In the genomic region with DNA sequence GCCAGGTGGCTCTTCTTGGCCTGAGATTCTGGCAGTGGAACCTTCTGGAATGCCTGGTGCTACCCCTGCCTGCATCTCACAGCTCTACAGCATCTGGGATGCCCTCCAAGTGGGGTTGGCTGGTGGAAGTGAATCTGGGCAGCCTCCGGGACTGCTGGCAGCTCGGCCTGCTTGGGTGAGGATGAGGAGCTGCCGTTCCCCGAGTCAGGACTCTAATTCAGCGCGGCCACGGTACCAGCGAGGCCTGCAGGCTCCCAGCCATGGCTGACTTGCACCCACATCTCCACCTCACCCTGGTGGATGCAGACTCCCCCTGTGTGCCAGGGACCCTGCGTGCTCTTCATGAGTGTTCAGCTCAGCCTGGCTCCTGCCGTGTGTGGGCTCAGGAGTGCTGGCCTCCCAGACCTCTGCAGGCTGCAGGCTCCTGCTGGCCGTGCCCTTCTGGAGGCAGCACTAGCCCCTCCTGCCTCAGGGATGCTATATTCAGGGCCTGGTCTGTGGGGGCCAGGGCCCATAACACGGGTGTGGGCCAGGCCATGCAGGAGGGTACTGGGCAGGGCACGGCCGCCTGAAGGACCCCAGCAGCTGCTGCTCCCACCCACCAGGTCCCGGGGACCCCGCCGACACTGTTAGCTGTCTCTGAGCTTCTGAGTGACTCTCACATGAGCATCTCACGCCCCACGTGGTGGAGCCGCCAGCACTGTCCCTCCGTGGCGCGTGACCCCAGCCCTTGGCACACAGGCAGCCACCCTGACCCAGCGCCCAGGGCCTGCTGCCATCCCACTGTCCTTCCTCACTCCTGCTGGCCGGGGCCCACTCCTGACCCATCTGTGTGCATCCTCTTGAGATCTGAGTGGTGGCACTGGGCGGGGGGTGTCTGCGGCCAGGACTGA, we compare ENCODE assay signal across 24 cellular contexts. TPM values are rescaled to one million over a fixed set of nuclear protein-coding genes. Genes with fewer than 3 reads are reported as not detected.
DNase-seq lines count a peak whose midpoint lies in the region; ATAC-seq, FAIRE-seq and TF ChIP-seq lines count a peak whose summit lies in the region.
"Had no signal": no experiment of that assay in that cellular context is flagged by ENCODE, and none has a peak within 500 bp of the region (broad histone marks: within the 10 kb centered on the region; RNA-seq: fewer than 3 reads in every experiment).

No MANE protein-coding gene starts in this region.

- no TSS peak for BruUV-seq in K562 (replicated peaks; lab: Mats Ljungman, UMichigan)

- H3K4me3 ChIP-seq in K562 (no peak overlapping the region), right cardiac atrium (ENCODE audit: low read length) (no peak overlapping the region), tibial nerve (no peak overlapping the region)

- no peaks in the 10 kb centered on the region for H3K79me2 ChIP-seq in K562 (ENCODE audit: control insufficient read depth, insufficient read depth, low read length)

- no peak for TF ChIP-seq EP300 in K562 (IDR thresholded peaks at IDR 0.05; ENCODE audit: low read length)
- TF ChIP-seq EP300 in tibial nerve (IDR thresholded peaks at IDR 0.05), result no peak

- DNase-seq in Right ventricle myocardium inferior (ENCODE audit: missing footprints) (peak; percentile 58), left cardiac atrium (no peak), K562 (ENCODE audit: extremely low read depth in 1 of 4, low spot score in 3 of 4) (no peak), right cardiac atrium (peak; percentile 11 to 66 (median 58)), posterior cingulate gyrus (peak in 7 of 10 donors; percentile 27 to 62 (median 40)), tibial nerve (ENCODE audit: low spot score in 2 of 2) (no peak), D341Med (ENCODE audit: low spot score) (no peak)
- DNase-seq: Calu3; DMS79; GDM1; KBM-7; NCI-H1092; NCI-H1694; NCI-H2107; NCI-H226; NCI-H69; NK-92 treated with Interleukin-12 subunit alpha and Interleukin-12 subunit beta, amount 100 ng/mL, for 24 hours had no signal

- intact Hi-C loops in Right ventricle myocardium inferior (cut with DNase I) (loop anchor here (2.0 kb wide), 2 partner anchors 155 to 271 kb away; no protein-coding TSS in a partner anchor), left cardiac atrium (cut with DNase I) (loop anchor here (2.0 to 10.0 kb wide), 4 partner anchors 157 to 370 kb away; a partner anchor contains a TSS), K562 (cut with micrococcal nuclease) (loop anchor here (2.0 to 10.0 kb wide), 3 partner anchors 155 to 367 kb away; a partner anchor contains a TSS), right cardiac atrium (cut with DNase I) (loop anchor here (2.0 to 10.0 kb wide), 5 partner anchors 223 to 367 kb away; a partner anchor contains a TSS), posterior cingulate gyrus (cut with DNase I) (loop anchor here (2.0 to 5.0 kb wide), 2 partner anchors 155 to 275 kb away; no protein-coding TSS in a partner anchor)

- no peak overlapping the region for H3K4me2 ChIP-seq in K562 (ENCODE audit: insufficient read depth, low read length)

- TF ChIP-seq POLR2A in K562 (conservative IDR thresholded peaks at IDR 0.05) (no peak), tibial nerve (IDR thresholded peaks at IDR 0.05) (no peak)

- peaks cover 28% of the 10 kb centered on the region; the same call in 2 of the 3 replicates for H3K36me3 ChIP-seq in K562 (ENCODE audit: control insufficient read depth, insufficient read depth, low read length)
- H3K36me3 ChIP-seq in tibial nerve, result peaks cover 0 to 60% (median 11%) of the 10 kb centered on the region in 3 donors

- TF ChIP-seq CTCF in K562 (IDR thresholded peaks at IDR 0.05 in 2 of 3, conservative IDR thresholded peaks at IDR 0.05 in 1 of 3; ENCODE audit: insufficient read depth in 2 of 3, low read depth in 1 of 3, low read length in 3 of 3), result no peak
- no peak for TF ChIP-seq CTCF in tibial nerve (IDR thresholded peaks at IDR 0.05)

- FAIRE-seq in K562 (lab: Jason Lieb, UNC), result no peak
- FAIRE-seq: GM12892, GM19239, HTR-8/SVneo had no signal

- peak overlapping the region in 1 of 2 experiments; percentile 9; a peak in 1 of 4 replicates for H3K9ac ChIP-seq in K562 (ENCODE audit: insufficient read depth in 1 of 2, low read depth in 2 of 2, low read length in 2 of 2)

- H2AFZ ChIP-seq in K562 (ENCODE audit: low read depth, low read length), result no peak overlapping the region

- CTCF ChIA-PET in K562 (lab: Yijun Ruan, JAX; ENCODE audit: low intra/inter-chr PET ratio), result no interaction called here

- POLR2A ChIA-PET in K562 (lab: Yijun Ruan, JAX), result interaction anchor here (0.5 to 1.1 kb wide), 3 partner anchors 11 to 88 kb away, joined by 3 read pairs; no protein-coding TSS in a partner anchor

- no peaks in the 10 kb centered on the region for H3K9me3 ChIP-seq in K562 (replicated peaks; ENCODE audit: control insufficient read depth, insufficient read depth, low read depth, low read length)
- no peaks in the 10 kb centered on the region for H3K9me3 ChIP-seq in right cardiac atrium (ENCODE audit: control insufficient read depth, low read length)
- H3K9me3 ChIP-seq in tibial nerve, result no peaks in the 10 kb centered on the region

- H4K20me1 ChIP-seq in K562 (replicated peaks; ENCODE audit: control insufficient read depth, insufficient read depth, low read length), result peaks cover 4% of the 10 kb centered on the region; the same call in 1 of the 2 replicates

- in situ Hi-C loops in K562 (cut with MboI), result no loop called here

- ATAC-seq in Right ventricle myocardium inferior (peak; percentile 49), left cardiac atrium (no peak), K562 (no peak), right cardiac atrium (no peak), HG02798 (IDR thresholded peaks at IDR 0.05; ENCODE audit: poor library complexity, unreplicated experiment) (no peak)
- ATAC-seq: HCT116 had no signal

- H3K27me3 ChIP-seq in K562 (ENCODE audit: control insufficient read depth in 2 of 2, insufficient read depth in 2 of 2, low read length in 2 of 2) (no peaks in the 10 kb centered on the region), right cardiac atrium (ENCODE audit: control insufficient read depth, insufficient read depth) (no peaks in the 10 kb centered on the region), tibial nerve (no peaks in the 10 kb centered on the region)

- H3K27ac ChIP-seq in K562 (ENCODE audit: extremely low read depth, low read depth, low read length) (no peak overlapping the region), right cardiac atrium (ENCODE audit: low read length) (no peak overlapping the region), tibial nerve (no peak overlapping the region)
- H3K27ac ChIP-seq: 22Rv1, RWPE1 had no signal

- WGBS in K562 (ENCODE audit: insufficient coverage, low coverage, missing lambda C conversion rate), result 89% methylated on average over 22 of the region's 27 CpGs
- WGBS in right cardiac atrium, result 92% methylated on average over 27 of the region's 27 CpGs
- 92 to 97% methylated on average over 15 to 16 of the region's 27 CpGs for WGBS in tibial nerve, 2 donors

- H3K9me1 ChIP-seq in K562 (ENCODE audit: control insufficient read depth, insufficient read depth, low read length), result peaks cover 5% of the 10 kb centered on the region

- H3K4me1 ChIP-seq in K562 (replicated peaks in 1 of 2; ENCODE audit: control insufficient read depth in 2 of 2, insufficient read depth in 2 of 2, low read length in 2 of 2) (peaks cover 0 to 55% of the 10 kb centered on the region in 2 experiments; a peak in 2 of 5 replicates), right cardiac atrium (ENCODE audit: control insufficient read depth, insufficient read depth, low read length) (no peaks in the 10 kb centered on the region), tibial nerve (peaks cover 0 to 30% (median 5%) of the 10 kb centered on the region in 4 donors)

- no peak for TF ChIP-seq RAD21 in K562 (CRISPR knock-in tag; conservative IDR thresholded peaks at IDR 0.05 in 1 of 2, IDR thresholded peaks at IDR 0.05 in 1 of 2)

RNA-seq across cellular contexts. Expression of a gene that starts 10.6 kb away (rescaled TPM):
- total RNA-seq in Right ventricle myocardium inferior, result 6.5 TPM
- 1 to 10 TPM; 7.9 to 8.4 TPM for total RNA-seq in left cardiac atrium
- 74.2 and 130 TPM in 2 replicates for total RNA-seq in K562 (2011; cell fraction: chromatin; rRNA removed; ENCODE audit: low replicate concordance)
- total RNA-seq in K562 (2011; cell fraction: nucleolus; rRNA removed), result 56.7 and 60.5 TPM in 2 replicates
- 48.0 and 51.4 TPM in 2 replicates for total RNA-seq in K562 (2011; cell fraction: nucleoplasm; rRNA removed)
- 4.5 and 5.4 TPM in 2 replicates for total RNA-seq in K562 (2014; rRNA removed)
- total RNA-seq in K562 (2014; rRNA removed; fragmentation: Illumina TruSeq; extraction: Trizol), result 1.5 TPM in 2 replicates
- 2.6 and 2.9 TPM in 2 replicates for total RNA-seq in K562 (2015; rRNA removed; fragmentation: Illumina TruSeq; extraction: Trizol)
- total RNA-seq in K562 (2021), result 12.4 and 14.6 TPM in 2 replicates
- polyA plus RNA-seq in K562 (2011; rRNA removed), result 3.5 and 7.2 TPM in 2 replicates
- 3.2 and 3.4 TPM in 2 replicates for polyA plus RNA-seq in K562 (2011; cell fraction: cytosol; rRNA removed)
- polyA plus RNA-seq in K562 (2011; cell fraction: nucleus; rRNA removed), result 46.4 and 58.8 TPM in 2 replicates
- polyA plus RNA-seq in K562 (2012), result 5.4 and 8.3 TPM in 2 replicates
- 3.3 and 4.7 TPM in 2 replicates for polyA plus RNA-seq in K562 (2014; fragmentation: Illumina TruSeq; extraction: Trizol)
- under 1 TPM; 0.21 to 0.27 TPM for polyA plus RNA-seq in K562 (2014; fragmentation: Nextera tagmentation; extraction: Ambion mirVana)
- 5.8 and 9.2 TPM in 2 replicates for polyA plus RNA-seq in K562 (2014; rRNA removed)
- polyA minus RNA-seq in K562 (2011; rRNA and poly(A)+ RNA removed), result 2.9 and 3.6 TPM in 2 replicates
- 3.3 TPM in 2 replicates for polyA minus RNA-seq in K562 (2011; cell fraction: cytosol; rRNA and poly(A)+ RNA removed)
- polyA minus RNA-seq in K562 (2011; cell fraction: nucleus; rRNA and poly(A)+ RNA removed), result 12.8 and 18.4 TPM in 2 replicates
- total RNA-seq in right cardiac atrium, result 1 to 10 TPM; 7.7 to 8.8 (median 8.5) TPM
- 5.0 TPM for polyA plus RNA-seq in right cardiac atrium
- 10 to 100 TPM; 29.8 to 72.0 (median 30.4) TPM for total RNA-seq in tibial nerve

RNA-seq across cellular contexts. Expression of a gene that starts 48.6 kb away (rescaled TPM):
- total RNA-seq in Right ventricle myocardium inferior (not detected), left cardiac atrium (not detected), K562 (2014; rRNA removed) (not detected in 2 replicates), K562 (2014; rRNA removed; fragmentation: Illumina TruSeq; extraction: Trizol) (not detected in 2 replicates), K562 (2015; rRNA removed; fragmentation: Illumina TruSeq; extraction: Trizol) (not detected in 2 replicates), K562 (2021) (not detected in 2 replicates), right cardiac atrium (not detected), tibial nerve (not detected)
- not detected in 2 replicates for total RNA-seq in K562 (2011; cell fraction: chromatin; rRNA removed; ENCODE audit: low replicate concordance)
- total RNA-seq in K562 (2011; cell fraction: nucleolus; rRNA removed), result not detected in 2 replicates
- total RNA-seq in K562 (2011; cell fraction: nucleoplasm; rRNA removed), result not detected in 2 replicates
- polyA plus RNA-seq in K562 (2011; rRNA removed) (not detected in 2 replicates), K562 (2014; fragmentation: Illumina TruSeq; extraction: Trizol) (not detected in 2 replicates), K562 (2014; fragmentation: Nextera tagmentation; extraction: Ambion mirVana) (not detected), K562 (2014; rRNA removed) (not detected in 2 replicates), right cardiac atrium (not detected)
- polyA plus RNA-seq in K562 (2011; cell fraction: cytosol; rRNA removed), result 0.12 TPM in 1 of 2 replicates, not detected in the other
- polyA plus RNA-seq in K562 (2011; cell fraction: nucleus; rRNA removed), result 0.20 TPM in 1 of 2 replicates, not detected in the other
- polyA plus RNA-seq in K562 (2012), result not detected in 2 replicates
- polyA minus RNA-seq in K562 (2011; rRNA and poly(A)+ RNA removed), result not detected in 2 replicates
- polyA minus RNA-seq in K562 (2011; cell fraction: cytosol; rRNA and poly(A)+ RNA removed), result not detected in 2 replicates
- polyA minus RNA-seq in K562 (2011; cell fraction: nucleus; rRNA and poly(A)+ RNA removed), result 0.27 TPM in 1 of 2 replicates, not detected in the other
- total RNA-seq: Calu3 had no signal

Comparison
In these comparisons a context has a peak if more than half of its experiments do, and no peak if none do; other contexts are left out.
1. DNase-seq: peak in Right ventricle myocardium inferior (single experiment), right cardiac atrium (3 of 3) and posterior cingulate gyrus (7 of 10); none in left cardiac atrium (single experiment), K562 (0 of 4), tibial nerve (0 of 2) and D341Med (single experiment).